8 cellular contexts compared by ENCODE assay signal in genomic region chr6:52577778-52578473, GRCh38. TPM values are rescaled to one million over a fixed set of nuclear protein-coding genes. Genes with fewer than 3 reads are reported as not detected.
A peak's percentile ranks its signal among the peaks of the same experiment; 100 is the strongest.
DNase-seq lines count a peak whose midpoint lies in the region; ATAC-seq, FAIRE-seq and TF ChIP-seq lines count a peak whose summit lies in the region.

No MANE protein-coding gene starts in this region.

- no peak for TF ChIP-seq CTCF in AG04449 (IDR thresholded peaks at IDR 0.05; ENCODE audit: insufficient read depth, low read length, missing control alignments)
- TF ChIP-seq CTCF in K562 (IDR thresholded peaks at IDR 0.05 in 2 of 3, conservative IDR thresholded peaks at IDR 0.05 in 1 of 3; ENCODE audit: insufficient read depth in 2 of 3, low read depth in 1 of 3, low read length in 3 of 3): no peak

- H3K27ac ChIP-seq in K562 (ENCODE audit: extremely low read depth, low read depth, low read length) (peak overlapping the region; percentile 85), mesodermal cell (ENCODE audit: low read depth, low read length, severe bottlenecking) (peak overlapping the region; percentile 95)

- WGBS in K562 (ENCODE audit: insufficient coverage, low coverage, missing lambda C conversion rate): 22% methylated on average over 9 of the region's 9 CpGs
- WGBS in mesodermal cell (ENCODE audit: insufficient coverage in 2 of 2), 2 experiments: 100% methylated on average over 2 to 4 of the region's 9 CpGs

- H3K4me2 ChIP-seq in K562 (ENCODE audit: insufficient read depth, low read length): peak overlapping the region; percentile 80

- TF ChIP-seq RAD21 in K562 (CRISPR knock-in tag; conservative IDR thresholded peaks at IDR 0.05 in 1 of 2, IDR thresholded peaks at IDR 0.05 in 1 of 2): no peak

- POLR2A ChIA-PET in AG04449 (lab: Yijun Ruan, JAX): interaction anchor here (1.7 to 3.3 kb wide), 2 partner anchors 11 to 18 kb away, joined by 12 to 36 read pairs; no protein-coding TSS in a partner anchor
- POLR2A ChIA-PET in K562 (lab: Yijun Ruan, JAX): interaction anchor here (0.7 to 1.0 kb wide), 2 partner anchors 20 to 66 kb away, joined by 3 to 4 read pairs; no protein-coding TSS in a partner anchor

- ATAC-seq in K562 (no peak), GM21737 (IDR thresholded peaks at IDR 0.05; ENCODE audit: unreplicated experiment) (no peak), HG02798 (IDR thresholded peaks at IDR 0.05; ENCODE audit: poor library complexity, unreplicated experiment) (no peak), GM18498 (IDR thresholded peaks at IDR 0.05; ENCODE audit: unreplicated experiment) (no peak)

- CTCF ChIA-PET in AG04449 (lab: Yijun Ruan, JAX): interaction anchor here (0.9 to 6.5 kb wide), 11 partner anchors 8 to 165 kb away, joined by 3 to 60 read pairs (median 13); no protein-coding TSS in a partner anchor
- CTCF ChIA-PET in K562 (lab: Yijun Ruan, JAX; ENCODE audit: low intra/inter-chr PET ratio): no interaction called here

- H4K20me1 ChIP-seq in K562 (replicated peaks; ENCODE audit: control insufficient read depth, insufficient read depth, low read length): peaks cover 10% of the 10 kb centered on the region

- peak; percentile 65 for FAIRE-seq in K562 (lab: Jason Lieb, UNC)

- intact Hi-C loops in K562 (cut with micrococcal nuclease): loop anchor here (2.0 to 5.0 kb wide), 5 partner anchors 61 to 291 kb away; no protein-coding TSS in a partner anchor

- H3K36me3 ChIP-seq in K562 (ENCODE audit: control insufficient read depth, insufficient read depth, low read length) (no peaks in the 10 kb centered on the region), mesodermal cell (ENCODE audit: control insufficient read depth, insufficient read depth, low read length) (peaks cover 8% of the 10 kb centered on the region)

- no peaks in the 10 kb centered on the region for H3K9me1 ChIP-seq in K562 (ENCODE audit: control insufficient read depth, insufficient read depth, low read length)

- DNase-seq in AG04449 (ENCODE audit: low read depth, low spot score): no peak
- peak; percentile 67 for DNase-seq in KBM-7
- peak in 1 of 4 experiments; percentile 41 for DNase-seq in K562 (ENCODE audit: extremely low read depth in 1 of 4, low spot score in 3 of 4)
- no peak for DNase-seq in NCI-H2196 (lab: John Stamatoyannopoulos, UW; ENCODE audit: unreplicated experiment)

- no peaks in the 10 kb centered on the region for H3K27me3 ChIP-seq in K562 (ENCODE audit: control insufficient read depth in 2 of 2, insufficient read depth in 2 of 2, low read length in 2 of 2)

- H3K4me1 ChIP-seq in K562 (replicated peaks in 1 of 2; ENCODE audit: control insufficient read depth in 2 of 2, insufficient read depth in 2 of 2, low read length in 2 of 2) (peaks cover 22 to 30% of the 10 kb centered on the region in 2 experiments; a peak in 4 of 5 replicates), mesodermal cell (ENCODE audit: control insufficient read depth, insufficient read depth, low read length, poor library complexity, severe bottlenecking) (peaks cover 28% of the 10 kb centered on the region)

- no peak for TF ChIP-seq EP300 in K562 (IDR thresholded peaks at IDR 0.05; ENCODE audit: low read length)

- H3K79me2 ChIP-seq in K562 (ENCODE audit: control insufficient read depth, insufficient read depth, low read length): peaks cover 36% of the 10 kb centered on the region; the same call in 2 of the 3 replicates

- H3K9ac ChIP-seq in K562 (ENCODE audit: insufficient read depth in 1 of 2, low read depth in 2 of 2, low read length in 2 of 2): peak overlapping the region; percentile 89 to 93

- peak overlapping the region; percentile 83 for H2AFZ ChIP-seq in K562 (ENCODE audit: low read depth, low read length)

- in situ Hi-C loops in KBM-7 (cut with MboI; ENCODE audit: low pct_unique_long_range_greater_than_20kb, low sequenced_read_pairs) (no loop called here), K562 (cut with MboI) (no loop called here)

- no peaks in the 10 kb centered on the region for H3K9me3 ChIP-seq in K562 (replicated peaks; ENCODE audit: control insufficient read depth, insufficient read depth, low read depth, low read length)
- H3K9me3 ChIP-seq in mesodermal cell (ENCODE audit: control insufficient read depth, low read length): no peaks in the 10 kb centered on the region

- BruUV-seq in K562 (replicated peaks; lab: Mats Ljungman, UMichigan): no TSS peak

- no peak for TF ChIP-seq POLR2A in K562 (conservative IDR thresholded peaks at IDR 0.05)

- H3K4me3 ChIP-seq in AG04449 (ENCODE audit: low read depth, low read length): peak overlapping the region; percentile 66
- peak overlapping the region; percentile 77 for H3K4me3 ChIP-seq in K562
- H3K4me3 ChIP-seq in mesodermal cell (ENCODE audit: extremely low read depth, insufficient read depth, low read length, poor library complexity, severe bottlenecking): peak overlapping the region; percentile 62

TF ChIP-seq in K562, 482 proteins besides CTCF, POLR2A, EP300 and RAD21:
- TF ChIP-seq DMBX1 (CRISPR knock-in tag; IDR thresholded peaks at IDR 0.05; ENCODE audit: borderline replicate concordance): no peak
- no peak for TF ChIP-seq MLLT1 (IDR thresholded peaks at IDR 0.05)
- TF ChIP-seq POLR2H (tag; IDR thresholded peaks at IDR 0.05; ENCODE audit: low read depth): peak; percentile 53; the same call in 1 of the 2 replicates
- 0 out of 2 replicates have a peak, but pooled peaks have one; percentile 13 for TF ChIP-seq TCF3 (CRISPR knock-in tag; IDR thresholded peaks at IDR 0.05)
- TF ChIP-seq ZNF408 (CRISPR knock-in tag; IDR thresholded peaks at IDR 0.05; ENCODE audit: low read depth): no peak
- peak; percentile 25; the same call in 1 of the 2 replicates for TF ChIP-seq CBFA2T3 (IDR thresholded peaks at IDR 0.05)
- no peak for TF ChIP-seq ZNF282 (CRISPR knock-in tag; IDR thresholded peaks at IDR 0.05)
- TF ChIP-seq ZNF766 (CRISPR knock-in tag; conservative IDR thresholded peaks at IDR 0.05): peak; percentile 69; the same call in 1 of the 2 replicates
- TF ChIP-seq MCM7 (IDR thresholded peaks at IDR 0.05): no peak
- no peak for TF ChIP-seq CBFB (CRISPR knock-in tag; IDR thresholded peaks at IDR 0.05)
- no peak for TF ChIP-seq ZNF696 (CRISPR knock-in tag; conservative IDR thresholded peaks at IDR 0.05)
- TF ChIP-seq TEAD4 (IDR thresholded peaks at IDR 0.05; ENCODE audit: low read length): peak; percentile 51; the same call in 1 of the 2 replicates
- TF ChIP-seq TEAD4 (CRISPR knock-in tag; IDR thresholded peaks at IDR 0.05; ENCODE audit: borderline replicate concordance): no peak
- TF ChIP-seq RCOR1 (IDR thresholded peaks at IDR 0.05; ENCODE audit: borderline replicate concordance in 1 of 2, low read depth in 2 of 2, low read length in 2 of 2): no peak
- TF ChIP-seq U2AF1 (optimal IDR thresholded peaks at IDR 0.05; ENCODE audit: low read depth, low read length): no peak
- peak; percentile 50; the same call in 1 of the 2 replicates for TF ChIP-seq HMBOX1 (IDR thresholded peaks at IDR 0.05)
- peak; percentile 35 for TF ChIP-seq EP400 (IDR thresholded peaks at IDR 0.05)
- peak; percentile 30 for TF ChIP-seq ARID1B (IDR thresholded peaks at IDR 0.05)
- 0 out of 2 replicates have a peak, but pooled peaks have one; percentile 2 for TF ChIP-seq SUPT5H (IDR thresholded peaks at IDR 0.05)
- TF ChIP-seq SOX6 (IDR thresholded peaks at IDR 0.05): peak; percentile 15; the same call in 1 of the 2 replicates
- TF ChIP-seq SLC30A9 (CRISPR knock-in tag; IDR thresholded peaks at IDR 0.05): no peak
TF ChIP-seq in K562: peak in this region for 10.

RNA-seq across cellular contexts. Expression of gene TRAM2, which starts 1.1 kb away (rescaled TPM):
- 13.0 and 21.5 TPM in 2 replicates for total RNA-seq in K562 (2011; cell fraction: chromatin; rRNA removed; ENCODE audit: low replicate concordance)
- total RNA-seq in K562 (2011; cell fraction: nucleolus; rRNA removed): 14.6 and 17.2 TPM in 2 replicates
- total RNA-seq in K562 (2011; cell fraction: nucleoplasm; rRNA removed): 18.0 and 28.9 TPM in 2 replicates
- 7.4 and 8.5 TPM in 2 replicates for total RNA-seq in K562 (2014; rRNA removed)
- total RNA-seq in K562 (2014; rRNA removed; fragmentation: Illumina TruSeq; extraction: Trizol): 8.4 and 8.9 TPM in 2 replicates
- 10.7 and 11.0 TPM in 2 replicates for total RNA-seq in K562 (2015; rRNA removed; fragmentation: Illumina TruSeq; extraction: Trizol)
- 10.8 and 13.3 TPM in 2 replicates for total RNA-seq in K562 (2021)
- 6.1 and 10.1 TPM in 2 replicates for polyA plus RNA-seq in K562 (2011; rRNA removed)
- polyA plus RNA-seq in K562 (2011; cell fraction: cytosol; rRNA removed): 6.4 and 8.7 TPM in 2 replicates
- 11.1 and 17.8 TPM in 2 replicates for polyA plus RNA-seq in K562 (2011; cell fraction: nucleus; rRNA removed)
- 8.4 and 10.0 TPM in 2 replicates for polyA plus RNA-seq in K562 (2012)
- polyA plus RNA-seq in K562 (2014; fragmentation: Illumina TruSeq; extraction: Trizol): 11.6 and 12.8 TPM in 2 replicates
- polyA plus RNA-seq in K562 (2014; fragmentation: Nextera tagmentation; extraction: Ambion mirVana): 1 to 10 TPM; 2.6 to 2.8 TPM
- polyA plus RNA-seq in K562 (2014; rRNA removed): 8.9 and 10.3 TPM in 2 replicates
- 5.8 and 10.5 TPM in 2 replicates for polyA minus RNA-seq in K562 (2011; rRNA and poly(A)+ RNA removed)
- polyA minus RNA-seq in K562 (2011; cell fraction: cytosol; rRNA and poly(A)+ RNA removed): 4.6 and 7.9 TPM in 2 replicates
- 5.3 TPM in 2 replicates for polyA minus RNA-seq in K562 (2011; cell fraction: nucleus; rRNA and poly(A)+ RNA removed)
- polyA plus RNA-seq in mesodermal cell (2013, experiment 1 of 2): 19.4 TPM
- polyA plus RNA-seq in mesodermal cell (2013, experiment 2 of 2): 16.0 TPM
